ENCODE assay signal across 21 cellular contexts in genomic region chr11:58133329-58134076, GRCh38. TPM values are rescaled to one million over a fixed set of nuclear protein-coding genes. Genes with fewer than 3 reads are reported as not detected.
A peak's percentile ranks its signal among the peaks of the same experiment; 100 is the strongest.
DNase-seq lines count a peak whose midpoint lies in the region; ATAC-seq, FAIRE-seq and TF ChIP-seq lines count a peak whose summit lies in the region.
"Had no signal": no experiment of that assay in that cellular context is flagged by ENCODE, and none has a peak within 500 bp of the region (broad histone marks: within the 10 kb centered on the region; RNA-seq: fewer than 3 reads in every experiment).

No MANE protein-coding gene starts in this region.

- H3K27ac ChIP-seq in HepG2 (ENCODE audit: extremely low read length, insufficient read depth, low read length), result no peak overlapping the region
- H3K27ac ChIP-seq in right lobe of liver, result no peak overlapping the region
- H3K27ac ChIP-seq in RWPE2 (ENCODE audit: poor library complexity, severe bottlenecking), result no peak overlapping the region
- H3K27ac ChIP-seq in small intestine (ENCODE audit: low read depth in 1 of 2, low read length in 1 of 2), result no peak overlapping the region
- no peak overlapping the region for H3K27ac ChIP-seq in kidney (ENCODE audit: low read depth in 2 of 2, low read length in 2 of 2)

- POLR2A ChIA-PET in HepG2 (lab: Yijun Ruan, JAX), result no interaction called here

- H3K27me3 ChIP-seq in HepG2 (ENCODE audit: control insufficient read depth in 1 of 2, insufficient read depth in 2 of 2, low read length in 2 of 2) (no peaks in the 10 kb centered on the region; a peak in 2 of 5 replicates), right lobe of liver (no peaks in the 10 kb centered on the region), RWPE2 (ENCODE audit: insufficient read depth, poor library complexity, severe bottlenecking) (no peaks in the 10 kb centered on the region), small intestine (ENCODE audit: control insufficient read depth in 2 of 2, insufficient read depth in 2 of 2, low read length in 2 of 2) (peaks cover 0 to 2% of the 10 kb centered on the region in 2 donors)
- H3K27me3 ChIP-seq: Peyer's patch had no signal

- TF ChIP-seq EP300 in HepG2 (IDR thresholded peaks at IDR 0.05; ENCODE audit: low read depth in 2 of 2, low read length in 2 of 2) (no peak), HepG2 (CRISPR knock-in tag; IDR thresholded peaks at IDR 0.05; ENCODE audit: borderline replicate concordance) (no peak)

- H2AFZ ChIP-seq in HepG2 (ENCODE audit: low read length), result no peak overlapping the region

- H3K4me1 ChIP-seq in HepG2 (ENCODE audit: insufficient read depth, low read length), result peaks cover 11% of the 10 kb centered on the region
- H3K4me1 ChIP-seq in right lobe of liver, result no peaks in the 10 kb centered on the region
- H3K4me1 ChIP-seq in RWPE2 (ENCODE audit: insufficient read depth, poor library complexity, severe bottlenecking), result no peaks in the 10 kb centered on the region
- H3K4me1 ChIP-seq in small intestine (ENCODE audit: control insufficient read depth in 2 of 2, insufficient read depth in 1 of 2, low read depth in 1 of 2, low read length in 1 of 2), result no peaks in the 10 kb centered on the region
- no peaks in the 10 kb centered on the region for H3K4me1 ChIP-seq in kidney (ENCODE audit: control insufficient read depth in 1 of 2, insufficient read depth in 1 of 2, low read depth in 1 of 2, low read length in 2 of 2)
- H3K4me1 ChIP-seq: Peyer's patch had no signal

- CTCF ChIA-PET in HepG2 (lab: Yijun Ruan, JAX; ENCODE audit: low intra/inter-chr PET ratio, low total read pairs), result no interaction called here

- no peaks in the 10 kb centered on the region for H3K79me2 ChIP-seq in HepG2 (ENCODE audit: insufficient read depth, low read length)

- in situ Hi-C loops in HepG2 (cut with HindIII; ENCODE audit: extremely low pct_ligation_motif_present, low pct_unique_long_range_greater_than_20kb), result no loop called here

- H3K4me2 ChIP-seq in HepG2 (ENCODE audit: low read depth, low read length), result no peak overlapping the region

- H3K9me3 ChIP-seq in HepG2 (ENCODE audit: low read length), result no peaks in the 10 kb centered on the region
- no peaks in the 10 kb centered on the region for H3K9me3 ChIP-seq in right lobe of liver
- no peaks in the 10 kb centered on the region for H3K9me3 ChIP-seq in RWPE2 (ENCODE audit: severe bottlenecking)
- H3K9me3 ChIP-seq in small intestine (ENCODE audit: control insufficient read depth, low read depth), result no peaks in the 10 kb centered on the region
- H3K9me3 ChIP-seq in kidney (ENCODE audit: control insufficient read depth in 1 of 2, low read length in 2 of 2), result no peaks in the 10 kb centered on the region
- H3K9me3 ChIP-seq: Peyer's patch had no signal

- H3K36me3 ChIP-seq in HepG2 (replicated peaks in 1 of 2; ENCODE audit: control insufficient read depth in 1 of 2, insufficient read depth in 2 of 2, low read length in 2 of 2) (no peaks in the 10 kb centered on the region), right lobe of liver (no peaks in the 10 kb centered on the region), RWPE2 (ENCODE audit: low read depth) (no peaks in the 10 kb centered on the region), small intestine (ENCODE audit: control insufficient read depth in 2 of 2, insufficient read depth in 2 of 2, low read length in 2 of 2) (no peaks in the 10 kb centered on the region), kidney (ENCODE audit: control insufficient read depth in 1 of 2, insufficient read depth in 2 of 2, low read length in 2 of 2) (no peaks in the 10 kb centered on the region)
- H3K36me3 ChIP-seq: Peyer's patch had no signal

- no peak for TF ChIP-seq POLR2A in HepG2 (IDR thresholded peaks at IDR 0.05; ENCODE audit: insufficient read depth in 1 of 2, low read depth in 2 of 2, low read length in 2 of 2)
- no peak for TF ChIP-seq POLR2A in right lobe of liver (IDR thresholded peaks at IDR 0.05)

- TF ChIP-seq CTCF in HepG2 (CRISPR knock-in tag; IDR thresholded peaks at IDR 0.05) (peak; percentile 49), right lobe of liver (IDR thresholded peaks at IDR 0.05) (no peak), RWPE2 (IDR thresholded peaks at IDR 0.05; ENCODE audit: poor library complexity, severe bottlenecking) (no peak), kidney (IDR thresholded peaks at IDR 0.05; ENCODE audit: borderline replicate concordance, extremely low read depth, insufficient read depth) (no peak)

- 12% methylated on average over 6 of the region's 7 CpGs for WGBS in HepG2 (ENCODE audit: low lambda C conversion rate)
- WGBS in right lobe of liver (ENCODE audit: insufficient coverage, low coverage, low lambda C conversion rate, missing lambda C conversion rate), result 33% methylated on average over 7 of the region's 7 CpGs
- 22 to 57% (median 45%) methylated on average over 7 of the region's 7 CpGs for WGBS in small intestine, 3 donors

- H3K4me3 ChIP-seq in HepG2 (replicated peaks in 1 of 3; ENCODE audit: insufficient read depth in 1 of 3, low read depth in 2 of 3, low read length in 3 of 3), result no peak overlapping the region
- H3K4me3 ChIP-seq in right lobe of liver, result no peak overlapping the region
- H3K4me3 ChIP-seq in RWPE2 (ENCODE audit: severe bottlenecking), result no peak overlapping the region
- H3K4me3 ChIP-seq in small intestine (ENCODE audit: low read depth in 1 of 2, low read length in 2 of 2), result no peak overlapping the region
- no peak overlapping the region for H3K4me3 ChIP-seq in kidney (ENCODE audit: low read length in 2 of 2)
- H3K4me3 ChIP-seq: Peyer's patch had no signal

- ATAC-seq in HepG2, result peak; percentile 61
- no peak for ATAC-seq in right lobe of liver
- ATAC-seq in RWPE2 (ENCODE audit: low read depth), result peak; percentile 75
- peak; percentile 38 for ATAC-seq in esophagus mucosa
- ATAC-seq: CD8-positive, alpha-beta T cell had no signal

- intact Hi-C loops in HepG2 (cut with micrococcal nuclease; ENCODE audit: unreplicated experiment), result no loop called here
- intact Hi-C loops in right lobe of liver (cut with DNase I), result no loop called here
- intact Hi-C loops in kidney (cut with DNase I), result no loop called here

- DNase-seq in HepG2 (ENCODE audit: low spot score) (no peak), right lobe of liver (no peak), RWPE2 (ENCODE audit: low spot score) (no peak), small intestine (peak; percentile 65), kidney (no peak), COLO668 (lab: John Stamatoyannopoulos, UW; ENCODE audit: unreplicated experiment) (no peak), NCI-H2227 treated with DMSO at 0.1 percent for 48 hours (lab: John Stamatoyannopoulos, UW) (no peak)
- DNase-seq: 8988T; CD8-positive, alpha-beta T cell; KBM-7; NCI-H1092; NCI-H146; NCI-H2081 treated with DMSO at 0.1 percent for 48 hours; NCI-H524 treated with DMSO at 0.1 percent for 48 hours; Peyer's patch; SHP77 treated with DMSO at 0.1 percent for 48 hours had no signal

- TF ChIP-seq RAD21 in HepG2 (CRISPR knock-in tag; IDR thresholded peaks at IDR 0.05), result no peak

- H4K20me1 ChIP-seq in HepG2 (ENCODE audit: insufficient read depth, low read length), result no peaks in the 10 kb centered on the region

- FAIRE-seq in HepG2 (lab: Jason Lieb, UNC) (no peak), small intestine (lab: Jason Lieb, UNC) (no peak), kidney (lab: Jason Lieb, UNC) (no peak)
- FAIRE-seq: H54 had no signal

- H3K9ac ChIP-seq in HepG2 (ENCODE audit: insufficient read depth, low read depth, low read length) (no peak overlapping the region), kidney (ENCODE audit: low read length in 2 of 2) (no peak overlapping the region)

- no TSS peak for BruUV-seq in HepG2 (replicated peaks; lab: Mats Ljungman, UMichigan)

RNA-seq across cellular contexts. Expression of gene OR9I1, which starts 8.2 kb away (rescaled TPM):
- not detected in 2 replicates for total RNA-seq in HepG2 (2016; rRNA removed; fragmentation: Illumina TruSeq; extraction: Trizol)
- not detected in 2 replicates for total RNA-seq in HepG2 (2016; cell fraction: cytosol; rRNA removed; fragmentation: Illumina TruSeq; extraction: Trizol; ENCODE audit: low read depth)
- total RNA-seq in HepG2 (2016; cell fraction: insoluble cytoplasmic fraction; rRNA removed; fragmentation: Illumina TruSeq; extraction: Trizol), result not detected in 2 replicates
- total RNA-seq in HepG2 (2016; cell fraction: membrane; rRNA removed; fragmentation: Illumina TruSeq; extraction: Trizol), result not detected in 2 replicates
- total RNA-seq in HepG2 (2016; cell fraction: nucleus; rRNA removed; fragmentation: Illumina TruSeq; extraction: Trizol), result not detected in 2 replicates
- polyA plus RNA-seq in HepG2 (2011; rRNA removed), result not detected in 2 replicates
- polyA plus RNA-seq in HepG2 (2011; cell fraction: cytosol; rRNA removed), result not detected in 2 replicates
- not detected in 2 replicates for polyA plus RNA-seq in HepG2 (2011; cell fraction: nucleus; rRNA removed)
- not detected in 2 replicates for polyA plus RNA-seq in HepG2 (2012)
- not detected in 2 replicates for polyA plus RNA-seq in HepG2 (2016; cell fraction: cytosol; fragmentation: Illumina TruSeq; extraction: Trizol; ENCODE audit: low read depth)
- not detected in 2 replicates for polyA plus RNA-seq in HepG2 (2016; cell fraction: insoluble cytoplasmic fraction; fragmentation: Illumina TruSeq; extraction: Trizol; ENCODE audit: low read depth)
- polyA plus RNA-seq in HepG2 (2016; cell fraction: membrane; fragmentation: Illumina TruSeq; extraction: Trizol; ENCODE audit: low read depth), result not detected in 2 replicates
- polyA plus RNA-seq in HepG2 (2016; cell fraction: nucleus; fragmentation: Illumina TruSeq; extraction: Trizol; ENCODE audit: insufficient read depth, low read depth), result not detected in 2 replicates
- polyA minus RNA-seq in HepG2 (2011; rRNA and poly(A)+ RNA removed; ENCODE audit: low replicate concordance), result not detected in 2 replicates
- polyA minus RNA-seq in HepG2 (2011; cell fraction: cytosol; rRNA and poly(A)+ RNA removed), result not detected in 2 replicates
- not detected in 2 replicates for polyA minus RNA-seq in HepG2 (2011; cell fraction: nucleus; rRNA and poly(A)+ RNA removed)
- not detected for total RNA-seq in right lobe of liver
- total RNA-seq in esophagus mucosa, result not detected
- not detected for polyA plus RNA-seq in small intestine
- total RNA-seq in kidney, result not detected
- not detected for polyA plus RNA-seq in kidney (ENCODE audit: insufficient read depth, low read depth, low replicate concordance)
- total RNA-seq: CD8-positive, alpha-beta T cell; Daoy; M059J; Peyer's patch had no signal
- polyA plus RNA-seq: BJ had no signal

RNA-seq across cellular contexts. Expression of gene OR9Q2, which starts 55.4 kb away (rescaled TPM):
- not detected in 2 replicates for total RNA-seq in HepG2 (2016; rRNA removed; fragmentation: Illumina TruSeq; extraction: Trizol)
- total RNA-seq in HepG2 (2016; cell fraction: cytosol; rRNA removed; fragmentation: Illumina TruSeq; extraction: Trizol; ENCODE audit: low read depth), result not detected in 2 replicates
- total RNA-seq in HepG2 (2016; cell fraction: insoluble cytoplasmic fraction; rRNA removed; fragmentation: Illumina TruSeq; extraction: Trizol), result not detected in 2 replicates
- total RNA-seq in HepG2 (2016; cell fraction: membrane; rRNA removed; fragmentation: Illumina TruSeq; extraction: Trizol), result not detected in 2 replicates
- not detected in 2 replicates for total RNA-seq in HepG2 (2016; cell fraction: nucleus; rRNA removed; fragmentation: Illumina TruSeq; extraction: Trizol)
- polyA plus RNA-seq in HepG2 (2011; rRNA removed), result not detected in 2 replicates
- polyA plus RNA-seq in HepG2 (2011; cell fraction: cytosol; rRNA removed), result not detected in 2 replicates
- not detected in 2 replicates for polyA plus RNA-seq in HepG2 (2011; cell fraction: nucleus; rRNA removed)
- polyA plus RNA-seq in HepG2 (2012), result not detected in 2 replicates
- not detected in 2 replicates for polyA plus RNA-seq in HepG2 (2016; cell fraction: cytosol; fragmentation: Illumina TruSeq; extraction: Trizol; ENCODE audit: low read depth)
- polyA plus RNA-seq in HepG2 (2016; cell fraction: insoluble cytoplasmic fraction; fragmentation: Illumina TruSeq; extraction: Trizol; ENCODE audit: low read depth), result not detected in 2 replicates
- not detected in 2 replicates for polyA plus RNA-seq in HepG2 (2016; cell fraction: membrane; fragmentation: Illumina TruSeq; extraction: Trizol; ENCODE audit: low read depth)
- polyA plus RNA-seq in HepG2 (2016; cell fraction: nucleus; fragmentation: Illumina TruSeq; extraction: Trizol; ENCODE audit: insufficient read depth, low read depth), result not detected in 2 replicates
- polyA minus RNA-seq in HepG2 (2011; rRNA and poly(A)+ RNA removed; ENCODE audit: low replicate concordance), result 0.18 TPM in 1 of 2 replicates, not detected in the other
- not detected in 2 replicates for polyA minus RNA-seq in HepG2 (2011; cell fraction: cytosol; rRNA and poly(A)+ RNA removed)
- 0.12 and 0.26 TPM in 2 replicates for polyA minus RNA-seq in HepG2 (2011; cell fraction: nucleus; rRNA and poly(A)+ RNA removed)
- not detected for total RNA-seq in right lobe of liver
- total RNA-seq in esophagus mucosa, result not detected
- not detected for polyA plus RNA-seq in small intestine
- total RNA-seq in kidney, result not detected
- not detected for polyA plus RNA-seq in kidney (ENCODE audit: insufficient read depth, low read depth, low replicate concordance)
- total RNA-seq: CD8-positive, alpha-beta T cell; Daoy; M059J; Peyer's patch had no signal
- polyA plus RNA-seq: BJ had no signal

Comparison
In these comparisons a context has a peak if more than half of its experiments do, and no peak if none do; other contexts are left out.
1. ATAC-seq: peak in HepG2 (single experiment), RWPE2 (single experiment) and esophagus mucosa (single experiment); none in right lobe of liver (0 of 4).